14 cellular contexts compared by ENCODE assay signal in genomic region chr2:50922506-50922905, GRCh38.
A peak's percentile ranks its signal among the peaks of the same experiment; 100 is the strongest.
DNase-seq lines count a peak whose midpoint lies in the region; TF ChIP-seq lines count a peak whose summit lies in the region.
"Had no signal": no experiment of that assay in that cellular context is flagged by ENCODE, and none has a peak within 500 bp of the region (broad histone marks: within the 10 kb centered on the region; RNA-seq: fewer than 3 reads in every experiment).

No MANE protein-coding gene starts in this region.

- H3K4me1 ChIP-seq in thyroid gland, result no peaks in the 10 kb centered on the region
- H3K4me1 ChIP-seq: SJSA1 had no signal

- no peaks in the 10 kb centered on the region for H3K36me3 ChIP-seq in thyroid gland
- H3K36me3 ChIP-seq: MG63, SJSA1 had no signal

- 70 to 75% methylated on average over 4 of the region's 4 CpGs for WGBS in thyroid gland, 2 donors

- no peak overlapping the region for H3K27ac ChIP-seq in thyroid gland
- H3K27ac ChIP-seq: SJSA1 had no signal

- no peak overlapping the region for H3K4me3 ChIP-seq in thyroid gland (replicated peaks in 1 of 3)
- H3K4me3 ChIP-seq: GM12878, MG63, SJSA1 had no signal

- no peaks in the 10 kb centered on the region for H3K27me3 ChIP-seq in thyroid gland
- H3K27me3 ChIP-seq: MG63, SJSA1 had no signal

- no peak for TF ChIP-seq CTCF in thyroid gland (IDR thresholded peaks at IDR 0.05)

- intact Hi-C loops in thyroid gland (cut with DNase I), result no loop called here

- no peak for TF ChIP-seq POLR2A in thyroid gland (IDR thresholded peaks at IDR 0.05)

- DNase-seq in NCI-H2107 treated with DMSO at 0.1 percent for 48 hours (lab: John Stamatoyannopoulos, UW; ENCODE audit: unreplicated experiment), result peak; percentile 58
- DNase-seq in NCI-H2107 (lab: John Stamatoyannopoulos, UW), result no peak
- peak; percentile 11 for DNase-seq in COR-L47 (lab: John Stamatoyannopoulos, UW)
- DNase-seq in NCI-H1105 treated with DMSO at 0.1 percent for 48 hours (lab: John Stamatoyannopoulos, UW), result peak; percentile 33
- DNase-seq in left kidney (ENCODE audit: low read depth, low spot score), result peak; percentile 67
- DNase-seq in AG08396 (ENCODE audit: low spot score), result no peak
- DNase-seq in cerebellum (ENCODE audit: low spot score), result no peak
- no peak for DNase-seq in thyroid gland
- DNase-seq: CD8-positive, alpha-beta T cell; DMS153; MG63; NCI-H446 treated with DMSO at 0.1 percent for 48 hours had no signal

- no peaks in the 10 kb centered on the region for H3K9me3 ChIP-seq in thyroid gland
- H3K9me3 ChIP-seq: MG63, SJSA1 had no signal

Comparison
In these comparisons a context has a peak if more than half of its experiments do, and no peak if none do; other contexts are left out.
1. DNase-seq: peak in NCI-H2107 treated with DMSO at 0.1 percent for 48 hours (single experiment), COR-L47 (single experiment), NCI-H1105 treated with DMSO at 0.1 percent for 48 hours (single experiment) and left kidney (single experiment); none in NCI-H2107 (single experiment), AG08396 (single experiment), cerebellum (single experiment) and thyroid gland (0 of 2).